27 cellular contexts compared by ENCODE assay signal in the genomic region with DNA sequence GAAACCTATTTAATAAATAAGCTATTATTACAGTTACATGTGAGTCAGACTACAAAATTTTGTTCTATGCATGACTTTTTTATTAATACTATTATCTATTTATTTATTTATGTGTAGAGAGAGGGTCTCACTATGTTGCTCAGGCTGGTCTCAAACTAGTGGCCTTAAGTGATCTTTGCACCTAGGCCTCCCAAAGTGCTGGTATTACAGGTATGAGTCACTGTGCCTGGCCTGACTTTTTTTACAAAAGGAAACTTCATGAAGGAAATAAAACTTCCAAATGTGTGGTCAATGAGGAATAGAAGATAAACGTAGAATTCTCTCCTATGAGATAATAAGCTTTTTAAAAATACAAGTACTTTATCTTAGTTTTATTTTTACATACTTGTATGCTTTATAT. TPM values are rescaled to one million over a fixed set of nuclear protein-coding genes. Genes with fewer than 3 reads are reported as not detected.
"Had no signal": no experiment of that assay in that cellular context is flagged by ENCODE, and none has a peak within 500 bp of the region (broad histone marks: within the 10 kb centered on the region; RNA-seq: fewer than 3 reads in every experiment).

No MANE protein-coding gene starts in this region.

- DNase-seq: cerebellar nuclear complex; effector CD4-positive, alpha-beta T cell; endodermal cell; foreskin melanocyte; heart left ventricle; hippocampal formation; kidney glomerular epithelial cell; left lung; lower lobe of right lung; midbrain; naive B cell; psoas muscle; sigmoid colon; stimulated activated CD4-positive, alpha-beta T cell treated with anti-CD3 and anti-CD28 coated beads, Interleukin-12 subunit alpha, Interleukin-12 subunit beta, amount 100 ng/mL, for 4 hours; stimulated activated naive CD4-positive, alpha-beta T cell; stomach; substantia nigra; trophoblast cell had no signal

- H3K36me3 Mint-ChIP-seq: memory B cell, naive B cell had no signal

- H3K79me2 ChIP-seq: parathyroid adenoma had no signal

- H3K36me3 ChIP-seq: heart left ventricle, left lung, lower lobe of right lung, sigmoid colon, stomach, thoracic aorta had no signal

- H3K27me3 ChIP-seq: heart left ventricle, left lung, sigmoid colon, stomach had no signal

- H2AFZ ChIP-seq: parathyroid adenoma had no signal

- FAIRE-seq: endothelial cell of umbilical vein had no signal

- H3K4me3 Mint-ChIP-seq: endodermal cell, memory B cell, naive B cell, nephron had no signal

- H3K9me3 ChIP-seq: heart left ventricle, left lung, lower lobe of right lung, psoas muscle, sigmoid colon, stomach, thoracic aorta had no signal

- H3K27ac ChIP-seq: coronary artery, left lung, lower lobe of right lung, parathyroid adenoma, psoas muscle, sigmoid colon, skin epidermis, stomach, thoracic aorta had no signal

- H3K9me3 Mint-ChIP-seq: endodermal cell, memory B cell, naive B cell, nephron had no signal

- H3K4me1 ChIP-seq: heart left ventricle, left lung, lower lobe of right lung, parathyroid adenoma, psoas muscle, sigmoid colon had no signal

- H3K4me3 ChIP-seq: coronary artery, heart left ventricle, left lung, lower lobe of right lung, psoas muscle, sigmoid colon, skin epidermis, stomach, thoracic aorta had no signal

- H3K4me1 Mint-ChIP-seq: naive B cell had no signal

- H3K9ac ChIP-seq: parathyroid adenoma had no signal

- ATAC-seq: heart left ventricle, left lung, lower lobe of right lung, psoas muscle had no signal

- H3K27ac Mint-ChIP-seq: endodermal cell, memory B cell, naive B cell had no signal

RNA-seq across cellular contexts. Expression of gene COL28A1, which starts 19.0 kb away (rescaled TPM):
- total RNA-seq: dermis microvascular lymphatic vessel endothelial cell, endothelial cell of umbilical vein, glomerular endothelial cell had no signal
